24 cellular contexts compared by ENCODE assay signal in genomic region chr1:30964706-30965105, GRCh38. TPM values are rescaled to one million over a fixed set of nuclear protein-coding genes. Genes with fewer than 3 reads are reported as not detected.
DNase-seq lines count a peak whose midpoint lies in the region; ATAC-seq, FAIRE-seq and TF ChIP-seq lines count a peak whose summit lies in the region.
"Had no signal": no experiment of that assay in that cellular context is flagged by ENCODE, and none has a peak within 500 bp of the region (broad histone marks: within the 10 kb centered on the region; RNA-seq: fewer than 3 reads in every experiment).

No MANE protein-coding gene starts in this region.

- H3K27ac ChIP-seq in SK-N-SH (ENCODE audit: low read depth in 2 of 2, low read length in 1 of 2) (peak overlapping the region; percentile 9 to 92; a peak in 3 of 4 replicates), astrocyte (ENCODE audit: low read depth, low read length) (no peak overlapping the region), heart right ventricle (peak overlapping the region in 8 of 10 donors; percentile 39 to 82 (median 70)), trophoblast cell (ENCODE audit: low read depth, low read length) (no peak overlapping the region)
- H3K27ac ChIP-seq: ascending aorta, parathyroid adenoma, SJCRH30 had no signal

- peaks cover 94% of the 10 kb centered on the region for H3K79me2 ChIP-seq in SK-N-SH (ENCODE audit: insufficient read depth)
- peaks cover 94% of the 10 kb centered on the region for H3K79me2 ChIP-seq in astrocyte (ENCODE audit: insufficient read depth, low read length)
- H3K79me2 ChIP-seq in trophoblast cell (ENCODE audit: control insufficient read depth, insufficient read depth, low read length, poor library complexity): no peaks in the 10 kb centered on the region

- no peak overlapping the region for H2BK5ac ChIP-seq in trophoblast cell (ENCODE audit: low read depth, low read length, poor library complexity)

- no peak overlapping the region for H3K4ac ChIP-seq in trophoblast cell (ENCODE audit: low read depth, low read length)

- H3K14ac ChIP-seq in trophoblast cell (ENCODE audit: low read length): no peak overlapping the region

- TF ChIP-seq EP300 in SK-N-SH (IDR thresholded peaks at IDR 0.05; ENCODE audit: borderline replicate concordance in 1 of 2, low read depth in 1 of 2, low read length in 1 of 2): no peak

- H3K9me3 ChIP-seq in SK-N-SH (no peaks in the 10 kb centered on the region), astrocyte (ENCODE audit: insufficient read depth, low read depth, low read length) (no peaks in the 10 kb centered on the region), heart right ventricle (no peaks in the 10 kb centered on the region), trophoblast cell (ENCODE audit: insufficient read depth, low read depth, low read length) (peaks cover 1% of the 10 kb centered on the region)
- H3K9me3 ChIP-seq: ascending aorta, esophagus squamous epithelium, gastrocnemius medialis, SJCRH30 had no signal

- no peak overlapping the region for H4K8ac ChIP-seq in trophoblast cell (ENCODE audit: low read depth, low read length)

- no peaks in the 10 kb centered on the region for H3K9me2 ChIP-seq in SK-N-SH

- H3K36me3 ChIP-seq in SK-N-SH (replicated peaks in 1 of 2; ENCODE audit: control insufficient read depth in 1 of 2, insufficient read depth in 2 of 2, low read length in 1 of 2): peaks cover 74 to 76% of the 10 kb centered on the region in 2 experiments
- H3K36me3 ChIP-seq in astrocyte (ENCODE audit: insufficient read depth, low read length): peaks cover 68% of the 10 kb centered on the region
- peaks cover 0 to 98% (median 42%) of the 10 kb centered on the region in 9 donors for H3K36me3 ChIP-seq in heart right ventricle
- H3K36me3 ChIP-seq in trophoblast cell (ENCODE audit: control insufficient read depth in 1 of 2, insufficient read depth in 2 of 2, low read length in 2 of 2): peaks cover 18 to 41% of the 10 kb centered on the region in 2 experiments

- H3K9me3 Mint-ChIP-seq in astrocyte (ENCODE audit: unreplicated experiment): no peaks in the 10 kb centered on the region
- H3K9me3 Mint-ChIP-seq: CD8-positive, alpha-beta memory T cell; naive thymus-derived CD8-positive, alpha-beta T cell; stimulated activated memory B cell treated with anti-CD40 and anti-IgM and Interleukin-4, amounts not matched to agents 10 μg/mL and 1 μg/mL and 100 μg/mL, for 72 hours had no signal

- H3K9ac ChIP-seq in SK-N-SH: no peak overlapping the region
- no peak overlapping the region for H3K9ac ChIP-seq in astrocyte (ENCODE audit: low read length)
- H3K9ac ChIP-seq in trophoblast cell (ENCODE audit: low read length): no peak overlapping the region
- H3K9ac ChIP-seq: parathyroid adenoma had no signal

- CTCF ChIA-PET in SK-N-SH (lab: Yijun Ruan, JAX): interaction anchor here (0.7 to 1.3 kb wide), 2 partner anchors 36 to 163 kb away, joined by 3 to 5 read pairs; no protein-coding TSS in a partner anchor

- POLR2A ChIA-PET in SK-N-SH (lab: Yijun Ruan, JAX): no interaction called here

- H3K27me3 ChIP-seq in SK-N-SH (ENCODE audit: insufficient read depth) (no peaks in the 10 kb centered on the region), astrocyte (ENCODE audit: insufficient read depth, low read length) (no peaks in the 10 kb centered on the region), heart right ventricle (no peaks in the 10 kb centered on the region), trophoblast cell (ENCODE audit: insufficient read depth, low read length) (no peaks in the 10 kb centered on the region)
- H3K27me3 ChIP-seq: ascending aorta, esophagus squamous epithelium, gastrocnemius medialis, SJCRH30 had no signal

- WGBS in SK-N-SH (ENCODE audit: low lambda C conversion rate): 63% methylated on average over 7 of the region's 7 CpGs
- WGBS in heart right ventricle, 2 donors: 26 to 49% methylated on average over 7 of the region's 7 CpGs
- WGBS in trophoblast cell (ENCODE audit: extremely low coverage, insufficient coverage, insufficient read length): no CpG with 5 or more reads among the region's 7 CpGs

- peaks cover 28% of the 10 kb centered on the region for H3K36me3 Mint-ChIP-seq in astrocyte (ENCODE audit: low read depth, unreplicated experiment)

- H2AFZ ChIP-seq in SK-N-SH (ENCODE audit: low read depth) (no peak overlapping the region), astrocyte (ENCODE audit: low read depth, low read length) (no peak overlapping the region), trophoblast cell (ENCODE audit: insufficient read depth, low read length, poor library complexity) (no peak overlapping the region)
- H2AFZ ChIP-seq: parathyroid adenoma had no signal

- H2BK12ac ChIP-seq in trophoblast cell (ENCODE audit: low read length): no peak overlapping the region

- H3K4me3 ChIP-seq in SK-N-SH (ENCODE audit: low read depth in 2 of 2, low read length in 1 of 2): no peak overlapping the region
- no peak overlapping the region for H3K4me3 ChIP-seq in astrocyte (ENCODE audit: insufficient read depth, low read depth, low read length)
- no peak overlapping the region for H3K4me3 ChIP-seq in heart right ventricle
- no peak overlapping the region for H3K4me3 ChIP-seq in trophoblast cell (ENCODE audit: low read depth, low read length)
- H3K4me3 ChIP-seq: ascending aorta, esophagus squamous epithelium, gastrocnemius medialis, SJCRH30 had no signal

- no peak overlapping the region for H2AK5ac ChIP-seq in trophoblast cell (ENCODE audit: low read length)

- H3K4me1 Mint-ChIP-seq in astrocyte (ENCODE audit: low read depth, unreplicated experiment): peaks cover 54% of the 10 kb centered on the region
- H3K4me1 Mint-ChIP-seq: stimulated activated memory B cell treated with anti-CD40 and anti-IgM and Interleukin-4, amounts not matched to agents 10 μg/mL and 1 μg/mL and 100 μg/mL, for 72 hours had no signal

- no peaks in the 10 kb centered on the region for H3K27me3 Mint-ChIP-seq in astrocyte (ENCODE audit: low read depth, unreplicated experiment)
- H3K27me3 Mint-ChIP-seq: CD8-positive, alpha-beta memory T cell; naive thymus-derived CD8-positive, alpha-beta T cell; stimulated activated memory B cell treated with anti-CD40 and anti-IgM and Interleukin-4, amounts not matched to agents 10 μg/mL and 1 μg/mL and 100 μg/mL, for 72 hours had no signal

- H3K18ac ChIP-seq in trophoblast cell (ENCODE audit: low read length): no peak overlapping the region

- no peak for FAIRE-seq in astrocyte (lab: Jason Lieb, UNC)

- H3K4me2 ChIP-seq in SK-N-SH: no peak overlapping the region
- no peak overlapping the region for H3K4me2 ChIP-seq in astrocyte (ENCODE audit: low read length)
- no peak overlapping the region for H3K4me2 ChIP-seq in trophoblast cell (ENCODE audit: low read length)

- H3K4me1 ChIP-seq in SK-N-SH (ENCODE audit: control insufficient read depth in 1 of 2, insufficient read depth in 2 of 2, low read depth in 1 of 2, low read length in 1 of 2) (peaks cover 22 to 38% of the 10 kb centered on the region in 2 experiments), astrocyte (ENCODE audit: insufficient read depth, low read length) (peaks cover 18% of the 10 kb centered on the region), heart right ventricle (peaks cover 8 to 65% (median 44%) of the 10 kb centered on the region in 9 donors), trophoblast cell (ENCODE audit: control insufficient read depth in 1 of 2, insufficient read depth in 2 of 2, low read length in 2 of 2) (peaks cover 2% of the 10 kb centered on the region in 2 experiments)
- H3K4me1 ChIP-seq: parathyroid adenoma had no signal

- intact Hi-C loops in heart right ventricle (cut with DNase I): loop anchor here in 4 of 10 donors (10.0 kb wide), 2 partner anchors 100 to 190 kb away; partner anchors contain the start of gene PUM1 (in 4 of the 4)

- no peak for TF ChIP-seq POLR2A in erythroblast (IDR thresholded peaks at IDR 0.05; ENCODE audit: low read length)

- peaks cover 33% of the 10 kb centered on the region for H3F3A ChIP-seq in SK-N-SH (replicated peaks; ENCODE audit: insufficient read depth)

- TF ChIP-seq CTCF in SK-N-SH (IDR thresholded peaks at IDR 0.05) (no peak), astrocyte (IDR thresholded peaks at IDR 0.05; ENCODE audit: insufficient read depth, low read depth, low read length) (no peak), heart right ventricle (IDR thresholded peaks at IDR 0.05) (no peak)

- DNase-seq in SK-N-SH: no peak
- DNase-seq in astrocyte (ENCODE audit: low read depth): no peak
- peak; percentile 26 to 34 for DNase-seq in heart right ventricle
- peak; percentile 26 to 61 for DNase-seq in trophoblast cell
- no peak for DNase-seq in AML-193 (lab: John Stamatoyannopoulos, UW)
- DNase-seq in stimulated activated CD4-positive, alpha-beta T cell treated with anti-CD3 and anti-CD28 coated beads, Interleukin-15, amount 100 ng/mL, for 24 hours: no peak
- DNase-seq in erythroblast (lab: John Stamatoyannopoulos, UW): no peak
- DNase-seq: activated CD4-positive, alpha-beta T cell treated with anti-CD3 and anti-CD28 coated beads, Interleukin-2, amount 50 U/mL, for 48 hours; CD8-positive, alpha-beta memory T cell; effector CD8-positive, alpha-beta T cell; esophagus squamous epithelium; gastrocnemius medialis; GF-D8; mesenchymal stem cell; naive thymus-derived CD8-positive, alpha-beta T cell; NCI-H510A treated with DMSO at 0.1 percent for 48 hours; NK-92 treated with Interleukin-12 subunit alpha and Interleukin-12 subunit beta, amount 100 ng/mL, for 24 hours; SJCRH30; stimulated activated CD4-positive, alpha-beta T cell treated with anti-CD3 and anti-CD28 coated beads, Interleukin-2, amount 100 ng/mL, for 24 hours had no signal

- H4K12ac ChIP-seq in trophoblast cell (ENCODE audit: low read depth, low read length): no peak overlapping the region

- ATAC-seq in heart right ventricle (peak; percentile 65 to 87 (median 78)), HG03354 (IDR thresholded peaks at IDR 0.05; ENCODE audit: poor library complexity, severe bottlenecking, unreplicated experiment) (no peak)
- ATAC-seq: gastrocnemius medialis; HCT116; naive thymus-derived CD8-positive, alpha-beta T cell; stimulated activated memory B cell treated with anti-CD40 and anti-IgM and Interleukin-4, amounts not matched to agents 10 μg/mL and 1 μg/mL and 100 μg/mL, for 72 hours had no signal

- H4K20me1 ChIP-seq in SK-N-SH (ENCODE audit: insufficient read depth): peaks cover 10% of the 10 kb centered on the region; the same call in 1 of the 2 replicates
- H4K20me1 ChIP-seq in astrocyte (ENCODE audit: insufficient read depth, low read length): peaks cover 83% of the 10 kb centered on the region

- no peak overlapping the region for H4K91ac ChIP-seq in trophoblast cell (ENCODE audit: low read depth, low read length)

- H3K27ac Mint-ChIP-seq in astrocyte (ENCODE audit: unreplicated experiment): peak overlapping the region; percentile 35

- no peak overlapping the region for H3K23ac ChIP-seq in trophoblast cell (ENCODE audit: low read length)

- no peak overlapping the region for H3K4me3 Mint-ChIP-seq in astrocyte (ENCODE audit: unreplicated experiment)
- H3K4me3 Mint-ChIP-seq: CD8-positive, alpha-beta memory T cell; naive thymus-derived CD8-positive, alpha-beta T cell; stimulated activated memory B cell treated with anti-CD40 and anti-IgM and Interleukin-4, amounts not matched to agents 10 μg/mL and 1 μg/mL and 100 μg/mL, for 72 hours had no signal

- no peak for TF ChIP-seq RAD21 in SK-N-SH (IDR thresholded peaks at IDR 0.05; ENCODE audit: low read length)

- no peaks in the 10 kb centered on the region for H3K79me1 ChIP-seq in trophoblast cell (ENCODE audit: low read length)

- no peak overlapping the region for H2BK120ac ChIP-seq in trophoblast cell (ENCODE audit: insufficient read depth, low read length, poor library complexity)

RNA-seq across cellular contexts. Expression of gene SDC3, which starts 56.1 kb away (rescaled TPM):
- polyA plus RNA-seq in SK-N-SH (2012; rRNA removed): 16.2 and 18.8 TPM in 2 replicates
- 14.0 and 19.2 TPM in 2 replicates for polyA plus RNA-seq in SK-N-SH (2012; cell fraction: cytosol; rRNA removed)
- 17.4 and 19.3 TPM in 2 replicates for polyA plus RNA-seq in SK-N-SH (2012; cell fraction: nucleus; rRNA removed)
- 113 and 135 TPM in 2 replicates for total RNA-seq in astrocyte
- 10 to 100 TPM; 17.9 to 57.7 (median 22.1) TPM for total RNA-seq in heart right ventricle
- 10 to 100 TPM; 13.1 to 22.2 TPM for polyA plus RNA-seq in heart right ventricle
- polyA plus RNA-seq in trophoblast cell (2013): 64.9 and 65.2 TPM in 2 replicates
- polyA plus RNA-seq: CD8-positive, alpha-beta memory T cell; naive thymus-derived CD8-positive, alpha-beta T cell had no signal

Comparison
In these comparisons a context has a peak if more than half of its experiments do, and no peak if none do; other contexts are left out.
1. DNase-seq: peak in heart right ventricle (2 of 2) and trophoblast cell (2 of 2); none in SK-N-SH (single experiment), astrocyte (single experiment), AML-193 (0 of 2), stimulated activated CD4-positive, alpha-beta T cell treated with anti-CD3 and anti-CD28 coated beads, Interleukin-15, amount 100 ng/mL, for 24 hours (single experiment) and erythroblast (0 of 2).
2. H3K27ac ChIP-seq: peak in SK-N-SH (2 of 2) and heart right ventricle (8 of 10); none in astrocyte (single experiment) and trophoblast cell (single experiment).